In the genomic region with DNA sequence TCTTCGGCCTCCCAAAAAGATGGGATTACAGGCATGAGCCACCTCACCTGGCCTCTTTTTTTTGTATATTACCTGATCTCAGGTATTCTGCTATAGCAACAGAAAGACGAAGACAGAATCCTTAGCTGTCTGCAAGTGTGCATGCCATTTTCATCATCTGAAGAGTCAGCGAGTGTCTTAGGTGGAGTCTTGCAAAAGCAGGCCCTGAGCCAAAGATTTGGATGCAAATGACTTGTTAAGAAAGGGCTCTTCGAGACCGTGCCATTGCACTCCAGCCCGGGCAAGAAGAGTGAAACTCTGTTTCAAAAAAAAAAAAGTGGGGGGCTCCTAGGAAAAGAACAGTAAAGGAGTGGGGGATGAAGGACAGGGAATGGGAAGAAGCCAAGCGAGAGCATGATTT, we compare ENCODE assay signal across 8 cellular contexts. TPM values are rescaled to one million over a fixed set of nuclear protein-coding genes. Genes with fewer than 3 reads are reported as not detected.
DNase-seq lines count a peak whose midpoint lies in the region; ATAC-seq and TF ChIP-seq lines count a peak whose summit lies in the region.

No MANE protein-coding gene starts in this region.

- no peaks in the 10 kb centered on the region for H3K9me3 ChIP-seq in hepatocyte (ENCODE audit: low read depth)

- H3K36me3 Mint-ChIP-seq in activated CD4-positive, alpha-beta memory T cell treated with anti-CD3 and anti-CD28 coated beads, Interleukin-2, amount 10 ng/mL, durations not matched to agents 7 days and 5 days (ENCODE audit: low read depth) = peaks cover 46% of the 10 kb centered on the region

- H3K9me2 ChIP-seq in hepatocyte (replicated peaks; ENCODE audit: insufficient read depth) = no peaks in the 10 kb centered on the region

- H3K27ac ChIP-seq in hepatocyte = peak overlapping the region; percentile 98

- H3K4me2 ChIP-seq in hepatocyte = peak overlapping the region; percentile 17

- H3K27me3 Mint-ChIP-seq in activated CD4-positive, alpha-beta memory T cell treated with anti-CD3 and anti-CD28 coated beads, Interleukin-2, amount 10 ng/mL, durations not matched to agents 7 days and 5 days = no peaks in the 10 kb centered on the region
- no peaks in the 10 kb centered on the region for H3K27me3 Mint-ChIP-seq in stimulated activated naive CD8-positive, alpha-beta T cell treated with anti-CD3 and anti-CD28 coated beads, Interleukin-15, amount 100 ng/mL, for 72 hours

- no peak overlapping the region for H3K4me3 ChIP-seq in hepatocyte

- peaks cover 6% of the 10 kb centered on the region for H3K4me1 ChIP-seq in hepatocyte (ENCODE audit: insufficient read depth)

- H3K36me3 ChIP-seq in hepatocyte (replicated peaks; ENCODE audit: insufficient read depth, low read depth) = no peaks in the 10 kb centered on the region

- DNase-seq in NOMO-1 (lab: John Stamatoyannopoulos, UW; ENCODE audit: unreplicated experiment in 2 of 2) = peak; percentile 35 to 38
- DNase-seq in NOMO-1 treated with dmso at 0.1 percent for 144 hours (lab: John Stamatoyannopoulos, UW; ENCODE audit: unreplicated experiment) = no peak
- peak; percentile 32 for DNase-seq in activated CD4-positive, alpha-beta memory T cell treated with anti-CD3 and anti-CD28 coated beads, Interleukin-2, amount 10 ng/mL, durations not matched to agents 7 days and 5 days
- no peak for DNase-seq in hepatocyte (ENCODE audit: low spot score)
- peak in 1 of 2 donors; percentile 37 for DNase-seq in stimulated activated naive CD8-positive, alpha-beta T cell treated with anti-CD3 and anti-CD28 coated beads, Interleukin-15, amount 100 ng/mL, for 72 hours
- no peak for DNase-seq in GDM1 (lab: John Stamatoyannopoulos, UW)
- DNase-seq in glomerular visceral epithelial cell (ENCODE audit: extremely low spot score) = no peak

- H3K27me3 ChIP-seq in hepatocyte = no peaks in the 10 kb centered on the region

- ATAC-seq in stimulated activated naive CD8-positive, alpha-beta T cell treated with anti-CD3 and anti-CD28 coated beads, Interleukin-15, amount 100 ng/mL, for 72 hours = no peak
- ATAC-seq in GM21737 (IDR thresholded peaks at IDR 0.05; ENCODE audit: unreplicated experiment) = no peak

- H3K79me2 ChIP-seq in hepatocyte = peaks cover 14% of the 10 kb centered on the region

- WGBS in hepatocyte (ENCODE audit: low lambda C conversion rate, missing lambda C conversion rate) = 84% methylated on average over 7 of the region's 7 CpGs

- peak overlapping the region; percentile 100 for H3K27ac Mint-ChIP-seq in activated CD4-positive, alpha-beta memory T cell treated with anti-CD3 and anti-CD28 coated beads, Interleukin-2, amount 10 ng/mL, durations not matched to agents 7 days and 5 days
- peak overlapping the region; percentile 100 for H3K27ac Mint-ChIP-seq in stimulated activated naive CD8-positive, alpha-beta T cell treated with anti-CD3 and anti-CD28 coated beads, Interleukin-15, amount 100 ng/mL, for 72 hours

- H3K4me1 Mint-ChIP-seq in activated CD4-positive, alpha-beta memory T cell treated with anti-CD3 and anti-CD28 coated beads, Interleukin-2, amount 10 ng/mL, durations not matched to agents 7 days and 5 days = peaks cover 68% of the 10 kb centered on the region
- peaks cover 71% of the 10 kb centered on the region for H3K4me1 Mint-ChIP-seq in stimulated activated naive CD8-positive, alpha-beta T cell treated with anti-CD3 and anti-CD28 coated beads, Interleukin-15, amount 100 ng/mL, for 72 hours

- peak overlapping the region; percentile 3 for H2AFZ ChIP-seq in hepatocyte

- TF ChIP-seq CTCF in hepatocyte (IDR thresholded peaks at IDR 0.05; ENCODE audit: poor library complexity) = no peak

- POLR2A ChIA-PET in activated CD4-positive, alpha-beta memory T cell treated with anti-CD3 and anti-CD28 coated beads, Interleukin-2, amount 10 ng/mL, durations not matched to agents 7 days and 5 days (lab: Charles Lee) = interaction anchor here (0.7 to 37.6 kb wide), 17 partner anchors 4 to 900 kb away, joined by 3 to 4153 read pairs (median 4); partner anchors contain the start of genes B2M, CTDSPL2, EIF3J and PATL2

- H3K9me3 Mint-ChIP-seq in activated CD4-positive, alpha-beta memory T cell treated with anti-CD3 and anti-CD28 coated beads, Interleukin-2, amount 10 ng/mL, durations not matched to agents 7 days and 5 days = no peaks in the 10 kb centered on the region
- H3K9me3 Mint-ChIP-seq in stimulated activated naive CD8-positive, alpha-beta T cell treated with anti-CD3 and anti-CD28 coated beads, Interleukin-15, amount 100 ng/mL, for 72 hours = no peaks in the 10 kb centered on the region

- CTCF ChIA-PET in activated CD4-positive, alpha-beta memory T cell treated with anti-CD3 and anti-CD28 coated beads, Interleukin-2, amount 10 ng/mL, durations not matched to agents 7 days and 5 days (lab: Charles Lee) = interaction anchor here (0.6 to 15.9 kb wide), 8 partner anchors 9 to 182 kb away, joined by 3 to 399 read pairs (median 11); partner anchors contain the start of genes B2M, PATL2, SPG11 and TRIM69

- peak overlapping the region; percentile 99 for H3K4me3 Mint-ChIP-seq in activated CD4-positive, alpha-beta memory T cell treated with anti-CD3 and anti-CD28 coated beads, Interleukin-2, amount 10 ng/mL, durations not matched to agents 7 days and 5 days
- peak overlapping the region; percentile 97 to 99 for H3K4me3 Mint-ChIP-seq in stimulated activated naive CD8-positive, alpha-beta T cell treated with anti-CD3 and anti-CD28 coated beads, Interleukin-15, amount 100 ng/mL, for 72 hours

- H4K20me1 ChIP-seq in hepatocyte (ENCODE audit: insufficient read depth, poor library complexity, severe bottlenecking) = no peaks in the 10 kb centered on the region

RNA-seq across cellular contexts. Expression of gene TRIM69, which starts 10.2 kb away (rescaled TPM):
- 10 to 100 TPM; 83.4 to 88.2 TPM for total RNA-seq in activated CD4-positive, alpha-beta memory T cell treated with anti-CD3 and anti-CD28 coated beads, Interleukin-2, amount 10 ng/mL, durations not matched to agents 7 days and 5 days
- total RNA-seq in hepatocyte = 10.8 and 11.0 TPM in 2 replicates
- polyA plus RNA-seq in hepatocyte = 6.5 and 9.7 TPM in 2 replicates

RNA-seq across cellular contexts. Expression of gene B2M, which starts 14.8 kb away (rescaled TPM):
- 1,000 to 10,000 TPM; 9,723 to 9,975 TPM for total RNA-seq in activated CD4-positive, alpha-beta memory T cell treated with anti-CD3 and anti-CD28 coated beads, Interleukin-2, amount 10 ng/mL, durations not matched to agents 7 days and 5 days
- 2,059 and 2,324 TPM in 2 replicates for total RNA-seq in hepatocyte
- 2,570 and 2,890 TPM in 2 replicates for polyA plus RNA-seq in hepatocyte

RNA-seq across cellular contexts. Expression of gene PATL2, which starts 15.0 kb away (rescaled TPM):
- 10 to 100 TPM; 36.3 to 36.8 TPM for total RNA-seq in activated CD4-positive, alpha-beta memory T cell treated with anti-CD3 and anti-CD28 coated beads, Interleukin-2, amount 10 ng/mL, durations not matched to agents 7 days and 5 days
- 0.77 TPM in 1 of 2 replicates, not detected in the other for total RNA-seq in hepatocyte
- polyA plus RNA-seq in hepatocyte = 0.54 and 0.85 TPM in 2 replicates

Comparison
In these comparisons a context has a peak if more than half of its experiments do, and no peak if none do; other contexts are left out.
1. DNase-seq: peak in NOMO-1 (2 of 2) and activated CD4-positive, alpha-beta memory T cell treated with anti-CD3 and anti-CD28 coated beads, Interleukin-2, amount 10 ng/mL, durations not matched to agents 7 days and 5 days (single experiment); none in NOMO-1 treated with dmso at 0.1 percent for 144 hours (single experiment), hepatocyte (single experiment), GDM1 (single experiment) and glomerular visceral epithelial cell (single experiment).
2. RNA of gene PATL2, which starts 15.0 kb away (total RNA-seq): 36.3 to 36.8 TPM in activated CD4-positive, alpha-beta memory T cell treated with anti-CD3 and anti-CD28 coated beads, Interleukin-2, amount 10 ng/mL, durations not matched to agents 7 days and 5 days; 0.77 TPM in hepatocyte; every median in the first group is over 10 times any median in the second.